In genomic region chr11:86952221-86952875, GRCh38 we compare ENCODE assay signal across 15 cellular contexts. TPM values are rescaled to one million over a fixed set of nuclear protein-coding genes. Genes with fewer than 3 reads are reported as not detected.
DNase-seq lines count a peak whose midpoint lies in the region; ATAC-seq and TF ChIP-seq lines count a peak whose summit lies in the region.
"Had no signal": no experiment of that assay in that cellular context is flagged by ENCODE, and none has a peak within 500 bp of the region (broad histone marks: within the 10 kb centered on the region; RNA-seq: fewer than 3 reads in every experiment).

No MANE protein-coding gene starts in this region.

- H3K4me3 Mint-ChIP-seq in nephron progenitor cell = peak overlapping the region; percentile 95
- H3K4me3 Mint-ChIP-seq: natural killer cell treated with Interleukin-12 subunit alpha and Interleukin-12 subunit beta and Interleukin-15 and Interleukin-18, amount 100 ng/mL, for 72 hours had no signal

- H3K27ac ChIP-seq in transverse colon = peak overlapping the region; percentile 31 to 98 (median 94)
- H3K27ac ChIP-seq: WERI-Rb-1 had no signal

- TF ChIP-seq CTCF in nephron progenitor cell (IDR thresholded peaks at IDR 0.05) (no peak), transverse colon (IDR thresholded peaks at IDR 0.05) (no peak)

- peaks cover 55% of the 10 kb centered on the region for H3K36me3 Mint-ChIP-seq in nephron progenitor cell (ENCODE audit: low read depth)
- H3K36me3 Mint-ChIP-seq: activated naive CD4-positive, alpha-beta T cell treated with anti-CD3 and anti-CD28 coated beads, Interleukin-2, amount 50 U/mL, for 72 hours; IgD-negative memory B cell; natural killer cell treated with Interleukin-12 subunit alpha and Interleukin-12 subunit beta and Interleukin-15 and Interleukin-18, amount 100 ng/mL, for 72 hours had no signal

- H3K4me1 ChIP-seq in adipocyte (ENCODE audit: control insufficient read depth, insufficient read depth, low read length) (peaks cover 59% of the 10 kb centered on the region), transverse colon (peaks cover 10 to 46% (median 22%) of the 10 kb centered on the region in 4 donors)

- WGBS in transverse colon (ENCODE audit: low coverage in 1 of 2), 2 donors = 71% methylated on average over 7 to 8 of the region's 8 CpGs

- no peaks in the 10 kb centered on the region for H3K27me3 ChIP-seq in adipocyte (replicated peaks; ENCODE audit: control insufficient read depth, insufficient read depth, low read length)
- H3K27me3 ChIP-seq in transverse colon = no peaks in the 10 kb centered on the region

- peaks cover 82% of the 10 kb centered on the region for H3K4me1 Mint-ChIP-seq in nephron progenitor cell

- H3K27me3 Mint-ChIP-seq in nephron progenitor cell (ENCODE audit: low read depth, poor library complexity) = peaks cover 14% of the 10 kb centered on the region

- peak overlapping the region; percentile 99 for H3K4me3 ChIP-seq in adipocyte (ENCODE audit: low read length)
- H3K4me3 ChIP-seq in transverse colon = peak overlapping the region in 2 of 4 donors; percentile 1 to 51

- no peak for ATAC-seq in HG02973 (IDR thresholded peaks at IDR 0.05; ENCODE audit: unreplicated experiment)
- ATAC-seq in HG02759 (IDR thresholded peaks at IDR 0.05; ENCODE audit: unreplicated experiment) = no peak
- ATAC-seq: activated naive CD4-positive, alpha-beta T cell treated with anti-CD3 and anti-CD28 coated beads, Interleukin-2, amount 50 U/mL, for 72 hours; natural killer cell treated with Interleukin-12 subunit alpha and Interleukin-12 subunit beta and Interleukin-15 and Interleukin-18, amount 100 ng/mL, for 72 hours had no signal

- H3K27ac Mint-ChIP-seq in nephron progenitor cell = no peak overlapping the region
- H3K27ac Mint-ChIP-seq: activated naive CD4-positive, alpha-beta T cell treated with anti-CD3 and anti-CD28 coated beads, Interleukin-2, amount 50 U/mL, for 72 hours; IgD-negative memory B cell; natural killer cell treated with Interleukin-12 subunit alpha and Interleukin-12 subunit beta and Interleukin-15 and Interleukin-18, amount 100 ng/mL, for 72 hours had no signal

- TF ChIP-seq EP300 in transverse colon (IDR thresholded peaks at IDR 0.05; ENCODE audit: low read depth) = no peak

- no peak for TF ChIP-seq POLR2A in transverse colon (IDR thresholded peaks at IDR 0.05)

- DNase-seq in adipocyte (ENCODE audit: low read depth) = peak; percentile 74
- peak; percentile 50 for DNase-seq in fibroblast of peridontal ligament (ENCODE audit: extremely low read depth)
- no peak for DNase-seq in nephron progenitor cell
- DNase-seq in transverse colon = no peak
- DNase-seq in posterior vena cava (ENCODE audit: low spot score) = no peak
- DNase-seq: EL, kidney glomerular epithelial cell, NCI-H1105, NCI-H2227 treated with DMSO at 0.1 percent for 48 hours, WERI-Rb-1 had no signal

- H3K36me3 ChIP-seq in adipocyte (ENCODE audit: control insufficient read depth, insufficient read depth, low read length, severe bottlenecking) (peaks cover 51% of the 10 kb centered on the region), transverse colon (no peaks in the 10 kb centered on the region)
- H3K36me3 ChIP-seq: WERI-Rb-1 had no signal

- in situ Hi-C loops in transverse colon (cut with MboI; ENCODE audit: low pct_ligation_motif_present in 1 of 4, low pct_unique_long_range_greater_than_20kb in 1 of 4, low sequenced_read_pairs in 3 of 4) = no loop called here

- no peaks in the 10 kb centered on the region for H3K9me3 ChIP-seq in adipocyte (ENCODE audit: control insufficient read depth, low read length)
- no peaks in the 10 kb centered on the region for H3K9me3 ChIP-seq in transverse colon

- H3K9ac ChIP-seq in adipocyte (ENCODE audit: low read length) = peak overlapping the region; percentile 99

- intact Hi-C loops in transverse colon (cut with DNase I; ENCODE audit: low total_unique reads) = no loop called here
- intact Hi-C loops in posterior vena cava (cut with DNase I) = no loop called here

- H3K9me3 Mint-ChIP-seq in nephron progenitor cell = peaks cover 8% of the 10 kb centered on the region
- H3K9me3 Mint-ChIP-seq: activated naive CD4-positive, alpha-beta T cell treated with anti-CD3 and anti-CD28 coated beads, Interleukin-2, amount 50 U/mL, for 72 hours; IgD-negative memory B cell; natural killer cell treated with Interleukin-12 subunit alpha and Interleukin-12 subunit beta and Interleukin-15 and Interleukin-18, amount 100 ng/mL, for 72 hours had no signal

RNA-seq across cellular contexts. Expression of gene FZD4, which starts 2.8 kb away (rescaled TPM):
- total RNA-seq in transverse colon = 10 to 100 TPM in 3 of 4 donors, 1 to 10 TPM in 1; 9.1 to 27.1 (median 18.1) TPM
- total RNA-seq in posterior vena cava = 10 to 100 TPM; 42.4 to 49.1 TPM

Comparison
In these comparisons a context has a peak if more than half of its experiments do, and no peak if none do; other contexts are left out.
1. DNase-seq: peak in adipocyte (single experiment) and fibroblast of peridontal ligament (single experiment); none in nephron progenitor cell (single experiment), transverse colon (single experiment) and posterior vena cava (single experiment).